Comparison of ENCODE assay signal across 21 cellular contexts in the genomic region with DNA sequence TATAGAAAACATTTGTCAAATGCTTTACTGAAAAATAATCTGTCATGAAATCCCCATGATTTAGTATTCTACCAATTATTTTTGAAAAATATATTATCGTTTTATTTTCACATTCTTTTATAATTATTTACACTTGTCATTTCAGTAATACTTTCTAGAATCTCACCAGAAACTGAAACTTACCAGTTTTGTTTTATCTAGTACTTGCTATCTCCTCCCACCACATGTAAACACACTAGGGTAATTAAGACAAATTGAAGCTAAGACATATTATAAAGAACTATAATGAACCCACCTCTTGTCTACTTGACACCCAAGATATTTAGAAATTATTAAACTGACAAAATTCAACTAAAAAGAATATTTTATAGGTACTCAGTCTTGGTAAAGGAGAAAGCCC. TPM values are rescaled to one million over a fixed set of nuclear protein-coding genes. Genes with fewer than 3 reads are reported as not detected.
"Had no signal": no experiment of that assay in that cellular context is flagged by ENCODE, and none has a peak within 500 bp of the region (broad histone marks: within the 10 kb centered on the region; RNA-seq: fewer than 3 reads in every experiment).

No MANE protein-coding gene starts in this region.

- ATAC-seq: activated naive CD4-positive, alpha-beta T cell treated with anti-CD3 and anti-CD28 coated beads, Interleukin-2, amount 50 U/mL, for 72 hours; esophagus mucosa; heart right ventricle; left ventricle myocardium superior; stimulated activated naive B cell treated with anti-CD40 and anti-IgM and Interleukin-4, amounts not matched to agents 10 μg/mL and 1 μg/mL and 100 μg/mL, for 72 hours had no signal

- H3K9me3 Mint-ChIP-seq: nephron progenitor cell had no signal

- H3K4me1 Mint-ChIP-seq: immature natural killer cell; nephron progenitor cell; stimulated activated naive B cell treated with anti-CD40 and anti-IgM and Interleukin-4, amounts not matched to agents 10 μg/mL and 1 μg/mL and 100 μg/mL, for 72 hours had no signal

- H3K27me3 Mint-ChIP-seq: stimulated activated naive B cell treated with anti-CD40 and anti-IgM and Interleukin-4, amounts not matched to agents 10 μg/mL and 1 μg/mL and 100 μg/mL, for 72 hours had no signal

- FAIRE-seq: astrocyte, bronchial epithelial cell had no signal

- H3K36me3 Mint-ChIP-seq: activated naive CD4-positive, alpha-beta T cell treated with anti-CD3 and anti-CD28 coated beads, Interleukin-2, amount 50 U/mL, for 72 hours; immature natural killer cell; stimulated activated naive B cell treated with anti-CD40 and anti-IgM and Interleukin-4, amounts not matched to agents 10 μg/mL and 1 μg/mL and 100 μg/mL, for 72 hours had no signal

- H3K4me3 Mint-ChIP-seq: immature natural killer cell; nephron progenitor cell; stimulated activated naive B cell treated with anti-CD40 and anti-IgM and Interleukin-4, amounts not matched to agents 10 μg/mL and 1 μg/mL and 100 μg/mL, for 72 hours had no signal

- DNase-seq: activated CD4-positive, CD25-positive, alpha-beta regulatory T cell treated with anti-CD3 and anti-CD28 coated beads, Interleukin-2, amount 50 U/mL, for 72 hours; activated gamma-delta T cell treated with Interleukin-2 at 50 U/mL for 16 hours; adrenal gland; cerebellar nuclear complex; cortex of kidney; heart right ventricle; immature natural killer cell; left ventricle myocardium superior; nephron progenitor cell; occipital lobe; posterior cingulate gyrus; retina; spleen; stimulated activated naive B cell treated with anti-CD40 and anti-IgM and Interleukin-4, amounts not matched to agents 10 μg/mL and 1 μg/mL and 100 μg/mL, for 72 hours; upper lobe of left lung had no signal

- H3K27ac Mint-ChIP-seq: activated naive CD4-positive, alpha-beta T cell treated with anti-CD3 and anti-CD28 coated beads, Interleukin-2, amount 50 U/mL, for 72 hours; immature natural killer cell; nephron progenitor cell; stimulated activated naive B cell treated with anti-CD40 and anti-IgM and Interleukin-4, amounts not matched to agents 10 μg/mL and 1 μg/mL and 100 μg/mL, for 72 hours had no signal

RNA-seq across cellular contexts. Expression of a gene that starts 51.5 kb away (rescaled TPM):
- total RNA-seq: activated CD8-positive, alpha-beta memory T cell treated with anti-CD3 and anti-CD28 coated beads for 36 hours; activated naive CD4-positive, alpha-beta T cell treated with anti-CD3 and anti-CD28 coated beads, Interleukin-2, amount 50 U/mL, for 72 hours; astrocyte; bronchial epithelial cell; esophagus mucosa; left ventricle myocardium superior; thoracic aorta; upper lobe of left lung had no signal
